Comparison of ENCODE assay signal across 29 cellular contexts in the genomic region with DNA sequence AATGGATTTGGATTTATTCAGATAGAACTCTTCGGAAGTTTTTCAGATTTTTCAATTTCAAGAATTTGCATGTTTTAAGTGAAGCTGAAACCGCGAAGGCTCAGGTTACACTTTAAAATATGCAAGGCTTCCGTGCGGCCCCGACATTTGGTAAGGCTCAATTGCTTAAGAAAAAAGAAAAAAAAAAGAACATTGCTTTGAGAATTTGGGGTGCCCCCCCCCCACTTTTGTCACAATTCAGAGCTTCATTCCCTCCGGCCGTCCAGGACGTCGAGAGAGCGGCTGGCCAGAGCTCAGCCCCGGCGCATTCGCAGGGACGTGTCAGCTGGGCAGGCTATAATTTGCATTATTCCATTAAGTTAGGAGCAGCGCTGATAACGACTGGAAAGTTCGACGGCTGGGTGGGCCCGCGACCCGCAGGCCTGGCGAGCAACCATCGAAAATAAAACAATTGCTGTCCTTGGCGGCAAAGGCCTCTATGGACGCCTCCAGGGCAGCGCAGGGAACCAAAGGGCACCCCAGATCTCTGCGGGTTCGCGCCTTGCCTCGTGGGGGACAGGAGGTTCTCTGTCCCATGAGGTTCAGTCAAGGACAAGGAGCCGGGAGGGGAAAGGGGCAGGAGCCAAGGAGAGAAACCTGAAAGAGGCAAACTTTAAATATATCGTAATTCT. TPM values are rescaled to one million over a fixed set of nuclear protein-coding genes. Genes with fewer than 3 reads are reported as not detected.
A peak's percentile ranks its signal among the peaks of the same experiment; 100 is the strongest.
DNase-seq lines count a peak whose midpoint lies in the region; ATAC-seq, FAIRE-seq and TF ChIP-seq lines count a peak whose summit lies in the region.
"Had no signal": no experiment of that assay in that cellular context is flagged by ENCODE, and none has a peak within 500 bp of the region (broad histone marks: within the 10 kb centered on the region; RNA-seq: fewer than 3 reads in every experiment).

No MANE protein-coding gene starts in this region.

- H3K56ac ChIP-seq in H9 (ENCODE audit: insufficient read length, low read depth, low read length), result no peak overlapping the region

- TF ChIP-seq CTCF in H9 (conservative IDR thresholded peaks at IDR 0.05), result no peak
- no peak for TF ChIP-seq CTCF in HepG2 (CRISPR knock-in tag; IDR thresholded peaks at IDR 0.05)

- TF ChIP-seq RAD21 in HepG2 (CRISPR knock-in tag; IDR thresholded peaks at IDR 0.05), result no peak

- peak overlapping the region in 2 of 3 experiments; percentile 56 to 71; a peak in 4 of 7 replicates for H3K27ac Mint-ChIP-seq in H9
- H3K27ac Mint-ChIP-seq: activated CD4-positive, alpha-beta memory T cell treated with anti-CD3 and anti-CD28 coated beads, Interleukin-2, amount 10 ng/mL, durations not matched to agents 7 days and 5 days; CD14-positive monocyte; HFFc6; T-helper 2 cell treated with Interferon-gamma antibody and Interleukin-4, amounts not matched to agents 5 μg/mL and 100 μg/mL, for 36 hours had no signal

- H3K18ac ChIP-seq in H9 (ENCODE audit: insufficient read length, low read depth, low read length), result no peak overlapping the region

- H2BK5ac ChIP-seq in H9 (ENCODE audit: insufficient read length, low read length), result no peak overlapping the region

- no peak overlapping the region for H3K4me3 ChIP-seq in HepG2 (replicated peaks in 1 of 3; ENCODE audit: insufficient read depth in 1 of 3, low read depth in 2 of 3, low read length in 3 of 3)
- H3K4me3 ChIP-seq: lung, SJSA1, smooth muscle cell had no signal

- CTCF ChIA-PET in HepG2 (lab: Yijun Ruan, JAX; ENCODE audit: low intra/inter-chr PET ratio, low total read pairs), result no interaction called here

- WGBS in H9 (ENCODE audit: extremely low coverage, insufficient read length, low lambda C conversion rate), result no CpG with 5 or more reads among the region's 33 CpGs
- 29% methylated on average over 33 of the region's 33 CpGs for WGBS in HepG2 (ENCODE audit: low lambda C conversion rate)

- no peaks in the 10 kb centered on the region for H3K36me3 ChIP-seq in ES-I3 (ENCODE audit: insufficient read depth, low read length)
- no peaks in the 10 kb centered on the region for H3K36me3 ChIP-seq in HepG2 (replicated peaks in 1 of 2; ENCODE audit: control insufficient read depth in 1 of 2, insufficient read depth in 2 of 2, low read length in 2 of 2)
- H3K36me3 ChIP-seq: SJSA1, WERI-Rb-1 had no signal

- in situ Hi-C loops in HepG2 (cut with HindIII; ENCODE audit: extremely low pct_ligation_motif_present, low pct_unique_long_range_greater_than_20kb), result no loop called here

- no peak overlapping the region; the same call in 1 of the 2 replicates for H3K14ac ChIP-seq in H9 (ENCODE audit: insufficient read depth, low read length)

- H2AFZ ChIP-seq in H9 (ENCODE audit: low read length) (no peak overlapping the region), HepG2 (ENCODE audit: low read length) (no peak overlapping the region)

- H3K9me3 ChIP-seq in ES-I3 (ENCODE audit: control insufficient read depth, insufficient read depth, low read length) (no peaks in the 10 kb centered on the region), H9 (ENCODE audit: control insufficient read depth, low read depth, low read length) (no peaks in the 10 kb centered on the region), HepG2 (ENCODE audit: low read length) (no peaks in the 10 kb centered on the region)
- H3K9me3 ChIP-seq: SJSA1 had no signal

- H2AK5ac ChIP-seq in H9 (ENCODE audit: insufficient read length, low read length), result no peak overlapping the region

- FAIRE-seq in HepG2 (lab: Jason Lieb, UNC), result no peak
- FAIRE-seq: frontal cortex, kidney, RCC 7860 had no signal

- peaks cover 0 to 17% (median 2%) of the 10 kb centered on the region in 3 experiments; a peak in 4 of 7 replicates for H3K36me3 Mint-ChIP-seq in H9 (ENCODE audit: insufficient read depth in 1 of 3, low read depth in 3 of 3)

- intact Hi-C loops in HepG2 (cut with micrococcal nuclease; ENCODE audit: unreplicated experiment), result no loop called here

- no peak overlapping the region for H4K91ac ChIP-seq in H9 (ENCODE audit: insufficient read length, low read depth, low read length)

- H4K20me1 ChIP-seq in H9 (ENCODE audit: control insufficient read depth, insufficient read depth, insufficient read length) (no peaks in the 10 kb centered on the region), HepG2 (ENCODE audit: insufficient read depth, low read length) (no peaks in the 10 kb centered on the region)

- no peak overlapping the region for H3K4ac ChIP-seq in H9 (ENCODE audit: low read depth, low read length)

- H3T11ph ChIP-seq in H9 (ENCODE audit: low read length), result no peak overlapping the region

- H3K27me3 ChIP-seq in H9 (ENCODE audit: insufficient read depth, low read length) (peaks cover 54% of the 10 kb centered on the region; the same call in 1 of the 2 replicates), HepG2 (ENCODE audit: control insufficient read depth in 1 of 2, insufficient read depth in 2 of 2, low read length in 2 of 2) (peaks cover 25 to 94% of the 10 kb centered on the region in 2 experiments)

- no peak for TF ChIP-seq EP300 in HepG2 (IDR thresholded peaks at IDR 0.05; ENCODE audit: low read depth in 2 of 2, low read length in 2 of 2)
- no peak for TF ChIP-seq EP300 in HepG2 (CRISPR knock-in tag; IDR thresholded peaks at IDR 0.05; ENCODE audit: borderline replicate concordance)

- no peak overlapping the region for H2BK20ac ChIP-seq in H9 (ENCODE audit: low read depth, low read length, poor library complexity, severe bottlenecking)

- no peak overlapping the region for H4K5ac ChIP-seq in H9 (ENCODE audit: insufficient read length, low read depth, low read length)

- peaks cover 32% of the 10 kb centered on the region for H3K23me2 ChIP-seq in H9 (ENCODE audit: insufficient read length, low read depth, low read length, poor library complexity, severe bottlenecking)

- POLR2A ChIA-PET in HepG2 (lab: Yijun Ruan, JAX), result no interaction called here

- H2BK15ac ChIP-seq in H9 (ENCODE audit: low read depth, low read length), result no peak overlapping the region

- ATAC-seq in HepG2 (no peak), HG03460 (IDR thresholded peaks at IDR 0.05; ENCODE audit: unreplicated experiment) (no peak), GM21717 (IDR thresholded peaks at IDR 0.05; ENCODE audit: unreplicated experiment) (no peak), HG03378 (IDR thresholded peaks at IDR 0.05; ENCODE audit: unreplicated experiment) (no peak)

- peak overlapping the region; percentile 19; the same call in 1 of the 2 replicates for H3K9ac ChIP-seq in ES-I3 (ENCODE audit: low read depth, low read length)
- no peak overlapping the region for H3K9ac ChIP-seq in H9 (ENCODE audit: extremely low read depth, insufficient read length, low read length)
- H3K9ac ChIP-seq in HepG2 (ENCODE audit: insufficient read depth, low read depth, low read length), result no peak overlapping the region

- TF ChIP-seq POLR2A in HepG2 (IDR thresholded peaks at IDR 0.05; ENCODE audit: insufficient read depth in 1 of 2, low read depth in 2 of 2, low read length in 2 of 2), result no peak

- H3K23ac ChIP-seq in H9 (ENCODE audit: insufficient read length, low read depth, low read length), result no peak overlapping the region

- H3K79me1 ChIP-seq in H9 (ENCODE audit: insufficient read depth, low read depth, low read length, poor library complexity, severe bottlenecking), result no peaks in the 10 kb centered on the region

- no TSS peak for BruUV-seq in HepG2 (replicated peaks; lab: Mats Ljungman, UMichigan)

- H3K27me3 Mint-ChIP-seq in H9 (ENCODE audit: low read depth), result peaks cover 89% of the 10 kb centered on the region

- no peak overlapping the region for H2BK120ac ChIP-seq in H9 (ENCODE audit: low read depth, low read length, poor library complexity, severe bottlenecking)

- peak overlapping the region; percentile 87 for H3K4me2 ChIP-seq in H9 (ENCODE audit: insufficient read depth, insufficient read length, low read length)
- no peak overlapping the region for H3K4me2 ChIP-seq in HepG2 (ENCODE audit: low read depth, low read length)
- H3K4me2 ChIP-seq: smooth muscle cell had no signal

- peaks cover 58 to 71% of the 10 kb centered on the region in 2 experiments for H3K4me1 Mint-ChIP-seq in H9

- DNase-seq in H9 (peak; percentile 56), ecto neural progenitor cell (ENCODE audit: low spot score) (peak; percentile 56), left kidney (ENCODE audit: low read depth, low spot score) (peak; percentile 31), HepG2 (ENCODE audit: low spot score) (no peak)
- DNase-seq: activated CD4-positive, alpha-beta memory T cell treated with anti-CD3 and anti-CD28 coated beads, Interleukin-2, amount 10 ng/mL, durations not matched to agents 7 days and 5 days; central memory CD4-positive, alpha-beta T cell; DMS 273 treated with DMSO at 0.1 percent for 48 hours; GDM1; HFFc6; hippocampal formation; kidney; NCI-H1092 treated with DMSO at 0.1 percent for 48 hours; NCI-H2081; nucleus accumbens; stimulated activated CD4-positive, alpha-beta T cell treated with anti-CD3 and anti-CD28 coated beads, Interleukin-4, amount 100 ng/mL, for 1 hour; stimulated activated naive CD4-positive, alpha-beta T cell treated with Interleukin-2 at 50 U/mL for 16 hours; WERI-Rb-1 had no signal

- H3K4me1 ChIP-seq in ES-I3 (ENCODE audit: insufficient read depth, low read length) (peaks cover 8% of the 10 kb centered on the region; the same call in 1 of the 2 replicates), H9 (ENCODE audit: insufficient read depth, low read length) (no peaks in the 10 kb centered on the region), HepG2 (ENCODE audit: insufficient read depth, low read length) (no peaks in the 10 kb centered on the region)

- no peak overlapping the region for H2BK12ac ChIP-seq in H9 (ENCODE audit: insufficient read length, low read depth, low read length)

- H3K79me2 ChIP-seq in H9 (ENCODE audit: insufficient read depth, low read length) (no peaks in the 10 kb centered on the region), HepG2 (ENCODE audit: insufficient read depth, low read length) (no peaks in the 10 kb centered on the region)

- peak overlapping the region; percentile 73 to 78 for H3K4me3 Mint-ChIP-seq in H9
- H3K4me3 Mint-ChIP-seq: activated CD4-positive, alpha-beta memory T cell treated with anti-CD3 and anti-CD28 coated beads, Interleukin-2, amount 10 ng/mL, durations not matched to agents 7 days and 5 days; HFFc6; T-helper 2 cell treated with Interferon-gamma antibody and Interleukin-4, amounts not matched to agents 5 μg/mL and 100 μg/mL, for 36 hours had no signal

- peaks cover 0 to 8% of the 10 kb centered on the region in 2 experiments; a peak in 2 of 5 replicates for H3K9me3 Mint-ChIP-seq in H9

- no peak overlapping the region for H4K8ac ChIP-seq in H9 (replicated peaks; ENCODE audit: insufficient read length, low read depth, low read length)

- H3K27ac ChIP-seq in H9 (ENCODE audit: insufficient read length, low read depth, low read length) (no peak overlapping the region), HepG2 (ENCODE audit: extremely low read length, insufficient read depth, low read length) (no peak overlapping the region)
- H3K27ac ChIP-seq: SJSA1, WERI-Rb-1 had no signal

RNA-seq across cellular contexts. Expression of a gene that starts 7.1 kb away (rescaled TPM):
- 36.8 and 38.4 TPM in 2 replicates for total RNA-seq in H9 (2021)
- total RNA-seq in HepG2 (2016; rRNA removed; fragmentation: Illumina TruSeq; extraction: Trizol), result not detected in 2 replicates
- not detected in 2 replicates for total RNA-seq in HepG2 (2016; cell fraction: cytosol; rRNA removed; fragmentation: Illumina TruSeq; extraction: Trizol; ENCODE audit: low read depth)
- not detected in 2 replicates for total RNA-seq in HepG2 (2016; cell fraction: insoluble cytoplasmic fraction; rRNA removed; fragmentation: Illumina TruSeq; extraction: Trizol)
- not detected in 2 replicates for total RNA-seq in HepG2 (2016; cell fraction: membrane; rRNA removed; fragmentation: Illumina TruSeq; extraction: Trizol)
- not detected in 2 replicates for total RNA-seq in HepG2 (2016; cell fraction: nucleus; rRNA removed; fragmentation: Illumina TruSeq; extraction: Trizol)
- polyA plus RNA-seq in HepG2 (2011; rRNA removed), result not detected in 2 replicates
- polyA plus RNA-seq in HepG2 (2011; cell fraction: cytosol; rRNA removed), result not detected in 2 replicates
- polyA plus RNA-seq in HepG2 (2011; cell fraction: nucleus; rRNA removed), result not detected in 2 replicates
- polyA plus RNA-seq in HepG2 (2012), result not detected in 2 replicates
- polyA plus RNA-seq in HepG2 (2016; cell fraction: cytosol; fragmentation: Illumina TruSeq; extraction: Trizol; ENCODE audit: low read depth), result not detected in 2 replicates
- polyA plus RNA-seq in HepG2 (2016; cell fraction: insoluble cytoplasmic fraction; fragmentation: Illumina TruSeq; extraction: Trizol; ENCODE audit: low read depth), result not detected in 2 replicates
- polyA plus RNA-seq in HepG2 (2016; cell fraction: membrane; fragmentation: Illumina TruSeq; extraction: Trizol; ENCODE audit: low read depth), result not detected in 2 replicates
- polyA plus RNA-seq in HepG2 (2016; cell fraction: nucleus; fragmentation: Illumina TruSeq; extraction: Trizol; ENCODE audit: insufficient read depth, low read depth), result not detected in 2 replicates
- not detected in 2 replicates for polyA minus RNA-seq in HepG2 (2011; rRNA and poly(A)+ RNA removed; ENCODE audit: low replicate concordance)
- polyA minus RNA-seq in HepG2 (2011; cell fraction: cytosol; rRNA and poly(A)+ RNA removed), result not detected in 2 replicates
- polyA minus RNA-seq in HepG2 (2011; cell fraction: nucleus; rRNA and poly(A)+ RNA removed), result not detected in 2 replicates
- total RNA-seq: activated CD4-positive, alpha-beta memory T cell treated with anti-CD3 and anti-CD28 coated beads, Interleukin-2, amount 10 ng/mL, durations not matched to agents 7 days and 5 days; HFFc6; kidney; NCI-H460; SJSA1; smooth muscle cell had no signal
- polyA plus RNA-seq: CD14-positive monocyte, smooth muscle cell had no signal

Comparison
In these comparisons a context has a peak if more than half of its experiments do, and no peak if none do; other contexts are left out.
1. RNA of a gene that starts 7.1 kb away (total RNA-seq): 36.8 to 38.4 TPM in H9; not detected in HepG2; every median in the first group is over 10 times any median in the second.